In genomic region chr7:128409435-128410091, GRCh38 we compare ENCODE assay signal across 1 cellular context.
TF ChIP-seq lines count a peak whose summit lies in the region.

TSS of gene IMPDH1 (minus strand) at chr7:128409982. CDS start at chr7:128409901, 81 bp downstream.

TF ChIP-seq in K562, 482 proteins besides CTCF, POLR2A, EP300 and RAD21 (continued from another document and continues in another):
- TF ChIP-seq, protein P1, sequence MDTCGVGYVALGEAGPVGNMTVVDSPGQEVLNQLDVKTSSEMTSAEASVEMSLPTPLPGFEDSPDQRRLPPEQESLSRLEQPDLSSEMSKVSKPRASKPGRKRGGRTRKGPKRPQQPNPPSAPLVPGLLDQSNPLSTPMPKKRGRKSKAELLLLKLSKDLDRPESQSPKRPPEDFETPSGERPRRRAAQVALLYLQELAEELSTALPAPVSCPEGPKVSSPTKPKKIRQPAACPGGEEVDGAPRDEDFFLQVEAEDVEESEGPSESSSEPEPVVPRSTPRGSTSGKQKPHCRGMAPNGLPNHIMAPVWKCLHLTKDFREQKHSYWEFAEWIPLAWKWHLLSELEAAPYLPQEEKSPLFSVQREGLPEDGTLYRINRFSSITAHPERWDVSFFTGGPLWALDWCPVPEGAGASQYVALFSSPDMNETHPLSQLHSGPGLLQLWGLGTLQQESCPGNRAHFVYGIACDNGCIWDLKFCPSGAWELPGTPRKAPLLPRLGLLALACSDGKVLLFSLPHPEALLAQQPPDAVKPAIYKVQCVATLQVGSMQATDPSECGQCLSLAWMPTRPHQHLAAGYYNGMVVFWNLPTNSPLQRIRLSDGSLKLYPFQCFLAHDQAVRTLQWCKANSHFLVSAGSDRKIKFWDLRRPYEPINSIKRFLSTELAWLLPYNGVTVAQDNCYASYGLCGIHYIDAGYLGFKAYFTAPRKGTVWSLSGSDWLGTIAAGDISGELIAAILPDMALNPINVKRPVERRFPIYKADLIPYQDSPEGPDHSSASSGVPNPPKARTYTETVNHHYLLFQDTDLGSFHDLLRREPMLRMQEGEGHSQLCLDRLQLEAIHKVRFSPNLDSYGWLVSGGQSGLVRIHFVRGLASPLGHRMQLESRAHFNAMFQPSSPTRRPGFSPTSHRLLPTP (IDR thresholded peaks at IDR 0.05; ENCODE audit: borderline replicate concordance, extremely low read depth, insufficient read length): no peak
- no peak for TF ChIP-seq CBFB (CRISPR knock-in tag; IDR thresholded peaks at IDR 0.05)
- TF ChIP-seq ZEB2 (IDR thresholded peaks at IDR 0.05): no peak
- peak; percentile 71; the same call in 1 of the 2 replicates for TF ChIP-seq GATAD2A (IDR thresholded peaks at IDR 0.05)
- TF ChIP-seq CCAR2 (IDR thresholded peaks at IDR 0.05; ENCODE audit: low read depth, low read length): no peak
- TF ChIP-seq MYBL2 (IDR thresholded peaks at IDR 0.05; ENCODE audit: low read depth): no peak
- TF ChIP-seq MYBL2 (CRISPR knock-in tag; IDR thresholded peaks at IDR 0.05; ENCODE audit: borderline replicate concordance): no peak
- TF ChIP-seq ZNF436 (CRISPR knock-in tag; IDR thresholded peaks at IDR 0.05): no peak
- TF ChIP-seq RCOR1 (IDR thresholded peaks at IDR 0.05; ENCODE audit: borderline replicate concordance in 1 of 2, low read depth in 2 of 2, low read length in 2 of 2): peak in 1 of 2 experiments; percentile 53; a peak in 2 of 4 replicates
- 0 out of 2 replicates have a peak, but pooled peaks have one; percentile 66 for TF ChIP-seq RBM34 (IDR thresholded peaks at IDR 0.05; ENCODE audit: borderline replicate concordance, insufficient read depth, low read length)
- peak; percentile 92 for TF ChIP-seq KLF1 (tag; IDR thresholded peaks at IDR 0.05)
- TF ChIP-seq ZNF174 (CRISPR knock-in tag; IDR thresholded peaks at IDR 0.05): no peak
- 0 out of 2 replicates have a peak, but pooled peaks have one; percentile 36 for TF ChIP-seq FOSL1 (tag; conservative IDR thresholded peaks at IDR 0.05)
- no peak for TF ChIP-seq KHSRP (IDR thresholded peaks at IDR 0.05)
- no peak for TF ChIP-seq COPS2 (conservative IDR thresholded peaks at IDR 0.05)
- peak; percentile 92 for TF ChIP-seq CXXC5 (CRISPR knock-in tag; IDR thresholded peaks at IDR 0.05)
- TF ChIP-seq ZNF232 (CRISPR knock-in tag; IDR thresholded peaks at IDR 0.05): no peak
- TF ChIP-seq TEAD1 (CRISPR knock-in tag; IDR thresholded peaks at IDR 0.05): no peak; a peak in 1 of 4 replicates
- TF ChIP-seq RREB1 (CRISPR knock-in tag; IDR thresholded peaks at IDR 0.05): peak; percentile 70
- TF ChIP-seq MEIS2 (IDR thresholded peaks at IDR 0.05; ENCODE audit: partially characterized antibody): no peak
- no peak for TF ChIP-seq IFI16 (CRISPR knock-in tag; IDR thresholded peaks at IDR 0.05)
- TF ChIP-seq POLR2AphosphoS5 (IDR thresholded peaks at IDR 0.05; ENCODE audit: control insufficient read depth, insufficient read depth, low read depth, low read length): peak; percentile 62; the same call in 1 of the 2 replicates
- TF ChIP-seq PML (IDR thresholded peaks at IDR 0.05; ENCODE audit: low read length): no peak; the same call in 1 of the 2 replicates
- no peak for TF ChIP-seq MCM3 (IDR thresholded peaks at IDR 0.05)
- 0 out of 2 replicates have a peak, but pooled peaks have one; percentile 78 for TF ChIP-seq PHB (CRISPR knock-in tag; IDR thresholded peaks at IDR 0.05)
- no peak for TF ChIP-seq JUNB (CRISPR knock-in tag; conservative IDR thresholded peaks at IDR 0.05)
- TF ChIP-seq CHD7 (IDR thresholded peaks at IDR 0.05; ENCODE audit: low read depth, low read length): no peak
- TF ChIP-seq, protein P2, sequence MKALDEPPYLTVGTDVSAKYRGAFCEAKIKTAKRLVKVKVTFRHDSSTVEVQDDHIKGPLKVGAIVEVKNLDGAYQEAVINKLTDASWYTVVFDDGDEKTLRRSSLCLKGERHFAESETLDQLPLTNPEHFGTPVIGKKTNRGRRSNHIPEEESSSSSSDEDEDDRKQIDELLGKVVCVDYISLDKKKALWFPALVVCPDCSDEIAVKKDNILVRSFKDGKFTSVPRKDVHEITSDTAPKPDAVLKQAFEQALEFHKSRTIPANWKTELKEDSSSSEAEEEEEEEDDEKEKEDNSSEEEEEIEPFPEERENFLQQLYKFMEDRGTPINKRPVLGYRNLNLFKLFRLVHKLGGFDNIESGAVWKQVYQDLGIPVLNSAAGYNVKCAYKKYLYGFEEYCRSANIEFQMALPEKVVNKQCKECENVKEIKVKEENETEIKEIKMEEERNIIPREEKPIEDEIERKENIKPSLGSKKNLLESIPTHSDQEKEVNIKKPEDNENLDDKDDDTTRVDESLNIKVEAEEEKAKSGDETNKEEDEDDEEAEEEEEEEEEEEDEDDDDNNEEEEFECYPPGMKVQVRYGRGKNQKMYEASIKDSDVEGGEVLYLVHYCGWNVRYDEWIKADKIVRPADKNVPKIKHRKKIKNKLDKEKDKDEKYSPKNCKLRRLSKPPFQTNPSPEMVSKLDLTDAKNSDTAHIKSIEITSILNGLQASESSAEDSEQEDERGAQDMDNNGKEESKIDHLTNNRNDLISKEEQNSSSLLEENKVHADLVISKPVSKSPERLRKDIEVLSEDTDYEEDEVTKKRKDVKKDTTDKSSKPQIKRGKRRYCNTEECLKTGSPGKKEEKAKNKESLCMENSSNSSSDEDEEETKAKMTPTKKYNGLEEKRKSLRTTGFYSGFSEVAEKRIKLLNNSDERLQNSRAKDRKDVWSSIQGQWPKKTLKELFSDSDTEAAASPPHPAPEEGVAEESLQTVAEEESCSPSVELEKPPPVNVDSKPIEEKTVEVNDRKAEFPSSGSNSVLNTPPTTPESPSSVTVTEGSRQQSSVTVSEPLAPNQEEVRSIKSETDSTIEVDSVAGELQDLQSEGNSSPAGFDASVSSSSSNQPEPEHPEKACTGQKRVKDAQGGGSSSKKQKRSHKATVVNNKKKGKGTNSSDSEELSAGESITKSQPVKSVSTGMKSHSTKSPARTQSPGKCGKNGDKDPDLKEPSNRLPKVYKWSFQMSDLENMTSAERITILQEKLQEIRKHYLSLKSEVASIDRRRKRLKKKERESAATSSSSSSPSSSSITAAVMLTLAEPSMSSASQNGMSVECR (CRISPR knock-in tag; IDR thresholded peaks at IDR 0.05): peak; percentile 63; the same call in 1 of the 2 replicates
- TF ChIP-seq ZNF512 (tag; IDR thresholded peaks at IDR 0.05): no peak
- TF ChIP-seq CAMTA2 (CRISPR knock-in tag; conservative IDR thresholded peaks at IDR 0.05): peak; percentile 84; the same call in 1 of the 2 replicates
- TF ChIP-seq PHF8 (IDR thresholded peaks at IDR 0.05; ENCODE audit: borderline replicate concordance, low read length): peak; percentile 92; the same call in 1 of the 2 replicates
